ENCODE assay signal across 27 cellular contexts in genomic region chr6:116291701-116292396, GRCh38.
"Had no signal": no experiment of that assay in that cellular context is flagged by ENCODE, and none has a peak within 500 bp of the region (broad histone marks: within the 10 kb centered on the region; RNA-seq: fewer than 3 reads in every experiment).

No MANE protein-coding gene starts in this region.

- DNase-seq: activated CD4-positive, alpha-beta T cell treated with anti-CD3 and anti-CD28 coated beads for 1 hour; activated CD4-positive, alpha-beta T cell treated with anti-CD3 and anti-CD28 coated beads, Interleukin-2, amount 50 U/mL, for 1 hour; activated CD8-positive, alpha-beta T cell treated with anti-CD3 and anti-CD28 coated beads, Interleukin-2, amount 10 ng/mL, durations not matched to agents 7 days and 5 days; activated naive CD4-positive, alpha-beta T cell treated with Interleukin-2 at 50 U/mL for 16 hours; activated naive CD8-positive, alpha-beta T cell treated with anti-CD3 and anti-CD28 coated beads for 36 hours; activated T-cell treated with anti-CD3 and anti-CD28 coated beads, Interleukin-2, amount 50 U/mL, for 1 hour; amniotic stem cell; colonic mucosa; dorsolateral prefrontal cortex; effector memory CD8-positive, alpha-beta T cell; heart right ventricle; left colon; mesenchymal stem cell; mucosa of descending colon; nephron progenitor cell; right cardiac atrium; stimulated activated CD4-positive, alpha-beta T cell treated with anti-CD3 and anti-CD28 coated beads, Interleukin-1b, Interleukin-23, amount 100 ng/mL, for 48 hours; substantia nigra; T-helper 9 cell; thyroid gland; upper lobe of right lung had no signal

- H3K4me3 Mint-ChIP-seq: activated CD8-positive, alpha-beta T cell treated with anti-CD3 and anti-CD28 coated beads, Interleukin-2, amount 10 ng/mL, durations not matched to agents 7 days and 5 days; activated naive CD8-positive, alpha-beta T cell treated with anti-CD3 and anti-CD28 coated beads for 36 hours; effector memory CD8-positive, alpha-beta T cell; nephron progenitor cell; stimulated activated naive CD8-positive, alpha-beta T cell treated with anti-CD3 and anti-CD28 coated beads, Interleukin-15, Interleukin-2, amounts not matched to agents 100 ng/mL and 50 ng/mL, for 24 hours had no signal

- ATAC-seq: activated CD8-positive, alpha-beta T cell treated with anti-CD3 and anti-CD28 coated beads, Interleukin-2, amount 10 ng/mL, durations not matched to agents 7 days and 5 days; effector memory CD8-positive, alpha-beta T cell; heart right ventricle; left colon; mucosa of descending colon; right cardiac atrium; upper lobe of right lung had no signal

- H3K27me3 Mint-ChIP-seq: activated naive CD8-positive, alpha-beta T cell treated with anti-CD3 and anti-CD28 coated beads for 36 hours; effector memory CD8-positive, alpha-beta T cell; stimulated activated naive CD8-positive, alpha-beta T cell treated with anti-CD3 and anti-CD28 coated beads, Interleukin-15, Interleukin-2, amounts not matched to agents 100 ng/mL and 50 ng/mL, for 24 hours had no signal

- H3K27ac Mint-ChIP-seq: activated CD8-positive, alpha-beta T cell treated with anti-CD3 and anti-CD28 coated beads, Interleukin-2, amount 10 ng/mL, durations not matched to agents 7 days and 5 days; activated naive CD8-positive, alpha-beta T cell treated with anti-CD3 and anti-CD28 coated beads for 36 hours; effector memory CD8-positive, alpha-beta T cell; nephron progenitor cell; stimulated activated naive CD8-positive, alpha-beta T cell treated with anti-CD3 and anti-CD28 coated beads, Interleukin-15, Interleukin-2, amounts not matched to agents 100 ng/mL and 50 ng/mL, for 24 hours had no signal

- H3K9ac ChIP-seq: parathyroid adenoma had no signal

- H3K9me3 ChIP-seq: colonic mucosa, esophagus muscularis mucosa, heart right ventricle, mucosa of descending colon, thyroid gland, upper lobe of right lung had no signal

- H3K9me3 Mint-ChIP-seq: activated naive CD8-positive, alpha-beta T cell treated with anti-CD3 and anti-CD28 coated beads for 36 hours; effector memory CD8-positive, alpha-beta T cell; stimulated activated naive CD8-positive, alpha-beta T cell treated with anti-CD3 and anti-CD28 coated beads, Interleukin-15, Interleukin-2, amounts not matched to agents 100 ng/mL and 50 ng/mL, for 24 hours had no signal

- H3K27me3 ChIP-seq: colonic mucosa, dorsolateral prefrontal cortex, esophagus muscularis mucosa, heart right ventricle, thyroid gland, upper lobe of right lung had no signal

- H3K27ac ChIP-seq: colonic mucosa, dorsolateral prefrontal cortex, esophagus muscularis mucosa, heart right ventricle, parathyroid adenoma, skin epidermis, thyroid gland, upper lobe of right lung had no signal

- H3K4me1 Mint-ChIP-seq: activated naive CD8-positive, alpha-beta T cell treated with anti-CD3 and anti-CD28 coated beads for 36 hours; nephron progenitor cell had no signal

- H2AFZ ChIP-seq: parathyroid adenoma had no signal

- H3K36me3 ChIP-seq: colonic mucosa, esophagus muscularis mucosa, heart right ventricle, thyroid gland, upper lobe of right lung had no signal

- H3K4me1 ChIP-seq: colonic mucosa, esophagus muscularis mucosa, parathyroid adenoma, thyroid gland, upper lobe of right lung had no signal

- FAIRE-seq: bronchial epithelial cell, keratinocyte had no signal

- H3K4me3 ChIP-seq: colonic mucosa, dorsolateral prefrontal cortex, esophagus muscularis mucosa, heart right ventricle, mucosa of descending colon, skin epidermis, thyroid gland, upper lobe of right lung had no signal
